In genomic region chr15:83443076-83443847, GRCh38 we compare ENCODE assay signal across 26 cellular contexts. TPM values are rescaled to one million over a fixed set of nuclear protein-coding genes. Genes with fewer than 3 reads are reported as not detected.
"Had no signal": no experiment of that assay in that cellular context is flagged by ENCODE, and none has a peak within 500 bp of the region (broad histone marks: within the 10 kb centered on the region; RNA-seq: fewer than 3 reads in every experiment).

No MANE protein-coding gene starts in this region.

- H3K9ac ChIP-seq: neural progenitor cell, parathyroid adenoma had no signal

- H3K4me3 ChIP-seq: esophagus squamous epithelium, left lung, neural progenitor cell, smooth muscle cell, stomach, thyroid gland had no signal

- H3K9me3 ChIP-seq: esophagus squamous epithelium, left lung, stomach, thyroid gland had no signal

- DNase-seq: cortex of kidney; effector memory CD8-positive, alpha-beta T cell; erythroblast; esophagus squamous epithelium; foreskin melanocyte; hypothalamus; kidney; left cardiac atrium; left lung; mesenchymal stem cell; naive thymus-derived CD4-positive, alpha-beta T cell; stimulated activated CD4-positive, alpha-beta T cell treated with anti-CD3 and anti-CD28 coated beads, Interleukin-12 subunit alpha, Interleukin-12 subunit beta, amount 100 ng/mL, for 4 hours; stimulated activated CD4-positive, alpha-beta T cell treated with anti-CD3 and anti-CD28 coated beads, Interleukin-1b, Interleukin-23, amount 100 ng/mL, for 48 hours; stimulated activated CD4-positive, alpha-beta T cell treated with anti-CD3 and anti-CD28 coated beads, Interleukin-4, amount 100 ng/mL, for 1 hour; stimulated activated CD8-positive, alpha-beta memory T cell treated with anti-CD3 and anti-CD28 coated beads, Interleukin-4, amount 100 ng/mL, for 48 hours; stimulated activated naive CD4-positive, alpha-beta T cell treated with Interleukin-2 at 50 U/mL for 16 hours; stomach; thyroid gland had no signal

- H3K4me1 ChIP-seq: neural progenitor cell, parathyroid adenoma had no signal

- FAIRE-seq: endometrium, kidney had no signal

- H3K36me3 ChIP-seq: esophagus squamous epithelium, left lung, neural progenitor cell, stomach, thyroid gland had no signal

- H3K4me2 ChIP-seq: neural progenitor cell, smooth muscle cell had no signal

- ATAC-seq: effector memory CD8-positive, alpha-beta T cell; left cardiac atrium; left lung; naive thymus-derived CD4-positive, alpha-beta T cell; sciatic nerve had no signal

- H3K27ac ChIP-seq: esophagus squamous epithelium, left lung, neural progenitor cell, parathyroid adenoma, stomach, thyroid gland had no signal

- H2AFZ ChIP-seq: neural progenitor cell, parathyroid adenoma had no signal

- H3K79me2 ChIP-seq: parathyroid adenoma had no signal

RNA-seq across cellular contexts. Expression of gene SH3GL3, which starts 3.9 kb away (rescaled TPM):
- total RNA-seq: lung microvascular endothelial cell; mucosa of gallbladder; naive thymus-derived CD4-positive, alpha-beta T cell; subcutaneous adipose tissue had no signal
- polyA plus RNA-seq: naive thymus-derived CD4-positive, alpha-beta T cell had no signal
